12 cellular contexts compared by ENCODE assay signal in the genomic region with DNA sequence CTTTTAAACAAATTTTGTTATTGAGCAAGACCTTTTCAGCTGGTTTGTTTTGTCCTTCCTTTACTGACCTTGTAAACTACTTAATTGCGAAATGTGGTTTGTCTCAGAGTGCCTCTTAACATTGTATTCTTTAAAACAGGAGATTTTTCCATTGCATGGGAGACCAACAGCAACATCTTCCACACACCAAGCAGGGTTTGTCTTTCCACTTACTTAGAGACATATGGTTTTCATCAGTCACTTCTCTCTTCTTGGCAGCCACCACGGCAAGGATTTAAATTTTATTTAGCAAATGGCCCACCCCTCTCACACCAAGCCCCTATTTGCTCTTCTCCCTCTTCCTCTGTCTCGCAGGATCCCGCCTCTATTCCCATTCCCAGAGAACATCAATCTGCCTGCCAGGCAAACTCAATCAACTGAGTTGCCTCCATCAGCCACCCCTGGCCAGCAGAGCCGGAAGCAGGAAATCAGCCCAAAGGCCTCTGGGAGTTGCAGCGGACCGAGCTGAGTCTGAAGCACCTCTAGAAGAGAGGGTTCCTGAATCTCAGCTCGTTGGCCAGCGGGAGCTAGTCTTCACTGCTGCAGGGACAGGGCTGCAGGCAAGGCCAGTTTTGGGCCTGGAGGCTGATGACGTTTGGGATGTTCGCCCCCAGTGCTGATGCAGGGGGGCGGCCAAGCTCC. TPM values are rescaled to one million over a fixed set of nuclear protein-coding genes. Genes with fewer than 3 reads are reported as not detected.
DNase-seq lines count a peak whose midpoint lies in the region; ATAC-seq and TF ChIP-seq lines count a peak whose summit lies in the region.
"Had no signal": no experiment of that assay in that cellular context is flagged by ENCODE, and none has a peak within 500 bp of the region (broad histone marks: within the 10 kb centered on the region; RNA-seq: fewer than 3 reads in every experiment).

No MANE protein-coding gene starts in this region.

- no TSS peak for BruUV-seq in MCF 10A (replicated peaks; lab: Mats Ljungman, UMichigan)

- H3K36me3 Mint-ChIP-seq in MCF 10A (ENCODE audit: insufficient read depth, unreplicated experiment) (no peaks in the 10 kb centered on the region), nephron progenitor cell (ENCODE audit: low read depth) (no peaks in the 10 kb centered on the region)

- DNase-seq in breast epithelium (ENCODE audit: low spot score in 2 of 2): no peak
- DNase-seq in MCF 10A (ENCODE audit: unreplicated experiment): no peak
- peak; percentile 58 for DNase-seq in epidermal melanocyte (ENCODE audit: insufficient read length, low spot score)
- no peak for DNase-seq in nephron progenitor cell
- peak in 1 of 2 donors; percentile 89 for DNase-seq in vagina (ENCODE audit: extremely low spot score in 2 of 2)
- DNase-seq in foreskin melanocyte: no peak
- no peak for DNase-seq in activated T-cell treated with anti-CD3 and anti-CD28 coated beads, Interleukin-2, amount 50 U/mL, for 48 hours
- DNase-seq: AML-193, Kasumi-1 had no signal

- H3K9me3 Mint-ChIP-seq in MCF 10A (ENCODE audit: unreplicated experiment) (no peaks in the 10 kb centered on the region), nephron progenitor cell (no peaks in the 10 kb centered on the region)

- intact Hi-C loops in breast epithelium (cut with DNase I; ENCODE audit: low total_unique reads): no loop called here
- intact Hi-C loops in MCF 10A (cut with micrococcal nuclease): no loop called here
- intact Hi-C loops in vagina (cut with DNase I): no loop called here

- ATAC-seq in HG02623 (IDR thresholded peaks at IDR 0.05; ENCODE audit: unreplicated experiment): no peak

- H3K4me1 ChIP-seq in breast epithelium: no peaks in the 10 kb centered on the region
- peaks cover 35% of the 10 kb centered on the region for H3K4me1 ChIP-seq in vagina

- POLR2A ChIA-PET in MCF 10A (lab: Yijun Ruan, JAX): interaction anchor here (0.7 kb wide), 1 partner anchor 102 kb away, joined by 3 read pairs; no protein-coding TSS in a partner anchor

- H3K4me3 Mint-ChIP-seq in MCF 10A (ENCODE audit: unreplicated experiment): no peak overlapping the region
- no peak overlapping the region for H3K4me3 Mint-ChIP-seq in nephron progenitor cell

- H3K27ac ChIP-seq in breast epithelium (peak overlapping the region; percentile 13 to 84), vagina (peak overlapping the region; percentile 70)

- no peaks in the 10 kb centered on the region for H3K27me3 ChIP-seq in breast epithelium
- H3K27me3 ChIP-seq in vagina: no peaks in the 10 kb centered on the region

- H3K4me3 ChIP-seq in breast epithelium: peak overlapping the region in 1 of 3 donors; percentile 19
- peak overlapping the region in 1 of 2 donors; percentile 2 for H3K4me3 ChIP-seq in vagina

- no peak overlapping the region for H3K27ac Mint-ChIP-seq in MCF 10A (ENCODE audit: low read depth, unreplicated experiment)
- peak overlapping the region; percentile 93 for H3K27ac Mint-ChIP-seq in nephron progenitor cell

- no peaks in the 10 kb centered on the region for H3K4me1 Mint-ChIP-seq in MCF 10A (ENCODE audit: insufficient read depth, unreplicated experiment)
- peaks cover 47% of the 10 kb centered on the region for H3K4me1 Mint-ChIP-seq in nephron progenitor cell

- H3K9me3 ChIP-seq in breast epithelium (no peaks in the 10 kb centered on the region), vagina (no peaks in the 10 kb centered on the region)

- no peak for TF ChIP-seq CTCF in breast epithelium (IDR thresholded peaks at IDR 0.05)
- TF ChIP-seq CTCF in MCF 10A (IDR thresholded peaks at IDR 0.05; ENCODE audit: unreplicated experiment): no peak
- TF ChIP-seq CTCF in nephron progenitor cell (IDR thresholded peaks at IDR 0.05): no peak
- TF ChIP-seq CTCF in vagina (IDR thresholded peaks at IDR 0.05): no peak

- peaks cover 73% of the 10 kb centered on the region for H3K27me3 Mint-ChIP-seq in MCF 10A (ENCODE audit: insufficient read depth, unreplicated experiment)
- H3K27me3 Mint-ChIP-seq in nephron progenitor cell (ENCODE audit: low read depth, poor library complexity): peaks cover 15% of the 10 kb centered on the region

- H3K36me3 ChIP-seq in breast epithelium (no peaks in the 10 kb centered on the region), vagina (no peaks in the 10 kb centered on the region)

- TF ChIP-seq POLR2A in breast epithelium (IDR thresholded peaks at IDR 0.05) (no peak), vagina (IDR thresholded peaks at IDR 0.05) (no peak)

- CTCF ChIA-PET in MCF 10A (lab: Yijun Ruan, JAX): no interaction called here

RNA-seq across cellular contexts. Expression of a gene that starts 11.3 kb away (rescaled TPM):
- not detected for total RNA-seq in breast epithelium
- not detected in 2 replicates for total RNA-seq in MCF 10A (2022)
- not detected for total RNA-seq in vagina
- total RNA-seq: kidney epithelial cell; T-helper 1 cell treated with Interleukin-12 subunit alpha and Interleukin-12 subunit beta and Interleukin-4 antibody, amounts not matched to agents 30 ng/mL and 1 ng/mL, for 36 hours had no signal

RNA-seq across cellular contexts. Expression of a gene that starts 40.0 kb away (rescaled TPM):
- 1 to 10 TPM in 2 of 3 donors, under 1 TPM in 1; 0.59 to 2.3 (median 1.4) TPM for total RNA-seq in breast epithelium
- total RNA-seq in MCF 10A (2022): not detected in 2 replicates
- total RNA-seq in vagina: 10.6 TPM
- total RNA-seq: T-helper 1 cell treated with Interleukin-12 subunit alpha and Interleukin-12 subunit beta and Interleukin-4 antibody, amounts not matched to agents 30 ng/mL and 1 ng/mL, for 36 hours had no signal
